In the genomic region with DNA sequence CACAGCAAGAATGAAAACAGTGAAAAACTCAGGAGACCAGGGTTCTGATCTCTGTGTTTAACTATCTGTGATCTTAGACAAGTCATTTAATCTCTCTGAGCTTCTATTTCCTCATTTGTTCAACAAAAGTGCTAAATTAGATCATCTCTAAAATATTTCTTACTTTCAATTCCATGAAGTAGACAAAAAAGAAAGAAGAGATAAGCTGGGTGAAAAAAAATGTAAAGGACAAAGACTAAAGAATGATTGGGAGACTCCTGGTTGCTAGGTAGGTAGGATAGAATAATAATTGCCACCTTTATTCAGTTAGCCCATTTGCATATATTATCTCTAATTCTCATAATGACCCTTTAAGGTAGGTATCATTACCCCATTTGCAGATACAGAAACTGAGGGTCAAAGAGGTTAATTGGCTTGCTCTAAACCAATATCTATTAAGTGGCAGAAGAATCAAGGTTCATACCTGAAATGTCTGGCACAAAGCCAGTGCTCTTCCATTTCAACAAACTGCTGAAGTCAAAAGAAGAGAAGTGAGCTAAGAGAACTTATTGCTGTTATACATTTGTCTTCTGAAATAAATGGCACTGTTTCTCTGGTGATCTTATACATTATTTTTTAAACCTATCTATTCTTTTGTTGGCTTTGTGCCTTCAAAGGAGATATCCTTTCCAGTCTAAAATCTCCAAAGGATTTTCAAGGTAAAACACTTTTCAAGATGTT, we compare ENCODE assay signal across 1 cellular context.
A peak's percentile ranks its signal among the peaks of the same experiment; 100 is the strongest.
TF ChIP-seq lines count a peak whose summit lies in the region.

No MANE protein-coding gene starts in this region.

TF ChIP-seq in HepG2, 621 proteins besides CTCF, POLR2A, EP300 and RAD21 (continued from another document and continues in another):
- TF ChIP-seq ONECUT2 (CRISPR knock-in tag; IDR thresholded peaks at IDR 0.05) (peak; percentile 53; the same call in 1 of the 2 replicates), KLF13 (CRISPR knock-in tag; IDR thresholded peaks at IDR 0.05) (no peak), ZNF749 (CRISPR knock-in tag; IDR thresholded peaks at IDR 0.05; ENCODE audit: borderline replicate concordance) (no peak), HINFP (CRISPR knock-in tag; IDR thresholded peaks at IDR 0.05; ENCODE audit: low read depth) (no peak), ZNF674 (CRISPR knock-in tag; IDR thresholded peaks at IDR 0.05; ENCODE audit: low read depth) (no peak), SMYD3 (CRISPR knock-in tag; IDR thresholded peaks at IDR 0.05) (no peak), SUZ12 (IDR thresholded peaks at IDR 0.05; ENCODE audit: low read depth, low read length) (no peak), TARDBP (CRISPR knock-in tag; IDR thresholded peaks at IDR 0.05) (no peak; the same call in 1 of the 2 replicates), ZNF331 (CRISPR knock-in tag; IDR thresholded peaks at IDR 0.05) (no peak), TMF1 (CRISPR knock-in tag; IDR thresholded peaks at IDR 0.05; ENCODE audit: low read depth) (no peak), MBNL3 (CRISPR knock-in tag; conservative IDR thresholded peaks at IDR 0.05) (no peak), ATRX (CRISPR knock-in tag; IDR thresholded peaks at IDR 0.05; ENCODE audit: borderline replicate concordance) (no peak), ZNF780A (CRISPR knock-in tag; IDR thresholded peaks at IDR 0.05) (no peak), SP140L (CRISPR knock-in tag; IDR thresholded peaks at IDR 0.05; ENCODE audit: borderline replicate concordance) (peak; percentile 68; the same call in 1 of the 2 replicates), MED8 (CRISPR knock-in tag; IDR thresholded peaks at IDR 0.05; ENCODE audit: insufficient replicate concordance) (peak; percentile 34), ASH2L (IDR thresholded peaks at IDR 0.05; ENCODE audit: insufficient read length, low read depth, low read length) (no peak), NFIC (IDR thresholded peaks at IDR 0.05; ENCODE audit: low read length) (no peak), TCF7 (IDR thresholded peaks at IDR 0.05; ENCODE audit: low read depth) (no peak; the same call in 1 of the 2 replicates), ZSCAN31 (CRISPR knock-in tag; IDR thresholded peaks at IDR 0.05; ENCODE audit: low read depth) (no peak), ZNF263 (CRISPR knock-in tag; IDR thresholded peaks at IDR 0.05) (no peak), ELF4 (CRISPR knock-in tag; IDR thresholded peaks at IDR 0.05; ENCODE audit: borderline replicate concordance) (no peak; the same call in 1 of the 2 replicates), ZNF878 (CRISPR knock-in tag; IDR thresholded peaks at IDR 0.05) (no peak), RERE (CRISPR knock-in tag; IDR thresholded peaks at IDR 0.05; ENCODE audit: low read depth) (no peak), RARA (CRISPR knock-in tag; IDR thresholded peaks at IDR 0.05) (peak; percentile 36; the same call in 1 of the 2 replicates), RFX5 (IDR thresholded peaks at IDR 0.05; ENCODE audit: low read depth, low read length) (peak; percentile 31; the same call in 1 of the 2 replicates), ATF3 (CRISPR knock-in tag; IDR thresholded peaks at IDR 0.05) (no peak), CSRNP2 (CRISPR knock-in tag; conservative IDR thresholded peaks at IDR 0.05; ENCODE audit: low read depth) (no peak), KDM6A (CRISPR knock-in tag; IDR thresholded peaks at IDR 0.05; ENCODE audit: low read depth) (no peak), ZNF609 (CRISPR knock-in tag; IDR thresholded peaks at IDR 0.05; ENCODE audit: borderline replicate concordance) (no peak), MIER2 (CRISPR knock-in tag; IDR thresholded peaks at IDR 0.05) (no peak), CEBPB (IDR thresholded peaks at IDR 0.05; ENCODE audit: borderline replicate concordance, low read depth, low read length) (no peak), HMGA1 (CRISPR knock-in tag; conservative IDR thresholded peaks at IDR 0.05) (no peak)
- TF ChIP-seq, protein P1, sequence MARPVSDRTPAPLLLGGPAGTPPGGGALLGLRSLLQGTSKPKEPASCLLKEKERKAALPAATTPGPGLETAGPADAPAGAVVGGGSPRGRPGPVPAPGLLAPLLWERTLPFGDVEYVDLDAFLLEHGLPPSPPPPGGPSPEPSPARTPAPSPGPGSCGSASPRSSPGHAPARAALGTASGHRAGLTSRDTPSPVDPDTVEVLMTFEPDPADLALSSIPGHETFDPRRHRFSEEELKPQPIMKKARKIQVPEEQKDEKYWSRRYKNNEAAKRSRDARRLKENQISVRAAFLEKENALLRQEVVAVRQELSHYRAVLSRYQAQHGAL (CRISPR knock-in tag; IDR thresholded peaks at IDR 0.05; ENCODE audit: not compliant biosample characterization) = no peak
- TF ChIP-seq, protein P2, sequence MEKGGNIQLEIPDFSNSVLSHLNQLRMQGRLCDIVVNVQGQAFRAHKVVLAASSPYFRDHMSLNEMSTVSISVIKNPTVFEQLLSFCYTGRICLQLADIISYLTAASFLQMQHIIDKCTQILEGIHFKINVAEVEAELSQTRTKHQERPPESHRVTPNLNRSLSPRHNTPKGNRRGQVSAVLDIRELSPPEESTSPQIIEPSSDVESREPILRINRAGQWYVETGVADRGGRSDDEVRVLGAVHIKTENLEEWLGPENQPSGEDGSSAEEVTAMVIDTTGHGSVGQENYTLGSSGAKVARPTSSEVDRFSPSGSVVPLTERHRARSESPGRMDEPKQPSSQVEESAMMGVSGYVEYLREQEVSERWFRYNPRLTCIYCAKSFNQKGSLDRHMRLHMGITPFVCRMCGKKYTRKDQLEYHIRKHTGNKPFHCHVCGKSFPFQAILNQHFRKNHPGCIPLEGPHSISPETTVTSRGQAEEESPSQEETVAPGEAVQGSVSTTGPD (CRISPR knock-in tag; IDR thresholded peaks at IDR 0.05) = no peak
- TF ChIP-seq, protein P3, sequence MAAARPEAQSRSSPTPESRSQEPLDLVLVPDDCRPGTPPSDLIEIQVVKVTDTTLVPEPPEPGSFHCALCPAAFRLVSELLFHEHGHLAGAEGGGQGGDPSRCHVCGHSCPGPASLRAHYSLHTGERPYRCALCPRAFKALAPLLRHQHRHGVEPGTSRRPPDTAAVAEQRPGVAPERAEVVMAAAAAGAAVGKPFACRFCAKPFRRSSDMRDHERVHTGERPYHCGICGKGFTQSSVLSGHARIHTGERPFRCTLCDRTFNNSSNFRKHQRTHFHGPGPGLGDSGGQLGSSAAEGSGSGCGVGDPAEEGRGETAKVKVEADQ (CRISPR knock-in tag; IDR thresholded peaks at IDR 0.05; ENCODE audit: borderline replicate concordance) = peak; percentile 100
- TF ChIP-seq, protein P4, sequence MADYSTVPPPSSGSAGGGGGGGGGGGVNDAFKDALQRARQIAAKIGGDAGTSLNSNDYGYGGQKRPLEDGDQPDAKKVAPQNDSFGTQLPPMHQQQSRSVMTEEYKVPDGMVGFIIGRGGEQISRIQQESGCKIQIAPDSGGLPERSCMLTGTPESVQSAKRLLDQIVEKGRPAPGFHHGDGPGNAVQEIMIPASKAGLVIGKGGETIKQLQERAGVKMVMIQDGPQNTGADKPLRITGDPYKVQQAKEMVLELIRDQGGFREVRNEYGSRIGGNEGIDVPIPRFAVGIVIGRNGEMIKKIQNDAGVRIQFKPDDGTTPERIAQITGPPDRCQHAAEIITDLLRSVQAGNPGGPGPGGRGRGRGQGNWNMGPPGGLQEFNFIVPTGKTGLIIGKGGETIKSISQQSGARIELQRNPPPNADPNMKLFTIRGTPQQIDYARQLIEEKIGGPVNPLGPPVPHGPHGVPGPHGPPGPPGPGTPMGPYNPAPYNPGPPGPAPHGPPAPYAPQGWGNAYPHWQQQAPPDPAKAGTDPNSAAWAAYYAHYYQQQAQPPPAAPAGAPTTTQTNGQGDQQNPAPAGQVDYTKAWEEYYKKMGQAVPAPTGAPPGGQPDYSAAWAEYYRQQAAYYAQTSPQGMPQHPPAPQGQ (CRISPR knock-in tag; IDR thresholded peaks at IDR 0.05; ENCODE audit: borderline replicate concordance) = 0 out of 2 replicates have a peak, but pooled peaks have one; percentile 7
- TF ChIP-seq, protein P5, sequence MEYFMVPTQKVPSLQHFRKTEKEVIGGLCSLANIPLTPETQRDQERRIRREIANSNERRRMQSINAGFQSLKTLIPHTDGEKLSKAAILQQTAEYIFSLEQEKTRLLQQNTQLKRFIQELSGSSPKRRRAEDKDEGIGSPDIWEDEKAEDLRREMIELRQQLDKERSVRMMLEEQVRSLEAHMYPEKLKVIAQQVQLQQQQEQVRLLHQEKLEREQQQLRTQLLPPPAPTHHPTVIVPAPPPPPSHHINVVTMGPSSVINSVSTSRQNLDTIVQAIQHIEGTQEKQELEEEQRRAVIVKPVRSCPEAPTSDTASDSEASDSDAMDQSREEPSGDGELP (IDR thresholded peaks at IDR 0.05; ENCODE audit: borderline replicate concordance, low read depth) = no peak
